In genomic region chr15:79311901-79312553, GRCh38 we compare ENCODE assay signal across 8 cellular contexts. TPM values are rescaled to one million over a fixed set of nuclear protein-coding genes. Genes with fewer than 3 reads are reported as not detected.
DNase-seq lines count a peak whose midpoint lies in the region; ATAC-seq and TF ChIP-seq lines count a peak whose summit lies in the region.

No MANE protein-coding gene starts in this region.

- H3K4me1 Mint-ChIP-seq in activated T-cell treated with anti-CD3 and anti-CD28 coated beads, Interleukin-2, amount 50 U/mL, for 4 hours (ENCODE audit: low read depth): peaks cover 38% of the 10 kb centered on the region
- peaks cover 49% of the 10 kb centered on the region for H3K4me1 Mint-ChIP-seq in activated T-cell treated with anti-CD3 and anti-CD28 coated beads, Interleukin-2, amount 50 U/mL, for 72 hours (ENCODE audit: low read depth)

- H3K36me3 ChIP-seq in tibial artery: peaks cover 33 to 34% (median 34%) of the 10 kb centered on the region in 3 donors

- peak overlapping the region; percentile 66 to 81 for H3K4me3 ChIP-seq in tibial artery

- no peaks in the 10 kb centered on the region for H3K9me3 ChIP-seq in tibial artery

- intact Hi-C loops in tibial artery (cut with DNase I; ENCODE audit: low total_unique reads): loop anchor here (5.0 kb wide), 1 partner anchor 95 kb away; no protein-coding TSS in a partner anchor

- peaks cover 0 to 33% (median 11%) of the 10 kb centered on the region in 4 donors for H3K4me1 ChIP-seq in tibial artery

- TF ChIP-seq CTCF in tibial artery (IDR thresholded peaks at IDR 0.05): no peak

- H3K27me3 Mint-ChIP-seq in activated T-cell treated with anti-CD3 and anti-CD28 coated beads, Interleukin-2, amount 50 U/mL, for 4 hours (ENCODE audit: low read depth): peaks cover 8% of the 10 kb centered on the region
- peaks cover 29% of the 10 kb centered on the region for H3K27me3 Mint-ChIP-seq in activated T-cell treated with anti-CD3 and anti-CD28 coated beads, Interleukin-2, amount 50 U/mL, for 72 hours (ENCODE audit: low read depth)

- peak overlapping the region; percentile 87 for H3K4me3 Mint-ChIP-seq in activated T-cell treated with anti-CD3 and anti-CD28 coated beads, Interleukin-2, amount 50 U/mL, for 4 hours
- peak overlapping the region; percentile 88 to 91 for H3K4me3 Mint-ChIP-seq in activated T-cell treated with anti-CD3 and anti-CD28 coated beads, Interleukin-2, amount 50 U/mL, for 72 hours

- peaks cover 36% of the 10 kb centered on the region for H3K36me3 Mint-ChIP-seq in activated T-cell treated with anti-CD3 and anti-CD28 coated beads, Interleukin-2, amount 50 U/mL, for 4 hours (ENCODE audit: insufficient read depth)
- H3K36me3 Mint-ChIP-seq in activated T-cell treated with anti-CD3 and anti-CD28 coated beads, Interleukin-2, amount 50 U/mL, for 72 hours (ENCODE audit: insufficient read depth in 2 of 2): peaks cover 8 to 16% of the 10 kb centered on the region in 2 donors

- no peak overlapping the region for H3K27ac ChIP-seq in tibial artery

- no peak for DNase-seq in activated T-cell treated with anti-CD3 and anti-CD28 coated beads, Interleukin-2, amount 50 U/mL, for 4 hours
- DNase-seq in activated T-cell treated with anti-CD3 and anti-CD28 coated beads for 4 hours (no peak), iris pigment epithelial cell (ENCODE audit: low read depth) (peak; percentile 8), tibial artery (no peak), NCI-H2029 treated with DMSO at 0.1 percent for 48 hours (lab: John Stamatoyannopoulos, UW) (no peak), SKM-1 (lab: John Stamatoyannopoulos, UW; ENCODE audit: unreplicated experiment) (no peak)
- DNase-seq in activated T-cell treated with anti-CD3 and anti-CD28 coated beads, Interleukin-2, amount 50 U/mL, for 72 hours: no peak

- no peaks in the 10 kb centered on the region for H3K9me3 Mint-ChIP-seq in activated T-cell treated with anti-CD3 and anti-CD28 coated beads, Interleukin-2, amount 50 U/mL, for 4 hours
- no peaks in the 10 kb centered on the region for H3K9me3 Mint-ChIP-seq in activated T-cell treated with anti-CD3 and anti-CD28 coated beads, Interleukin-2, amount 50 U/mL, for 72 hours

- ATAC-seq in activated T-cell treated with anti-CD3 and anti-CD28 coated beads, Interleukin-2, amount 50 U/mL, for 4 hours: no peak
- ATAC-seq in activated T-cell treated with anti-CD3 and anti-CD28 coated beads, Interleukin-2, amount 50 U/mL, for 72 hours (replicated peaks in 1 of 2): no peak
- ATAC-seq in GM18861 (IDR thresholded peaks at IDR 0.05; ENCODE audit: unreplicated experiment): no peak

- no peaks in the 10 kb centered on the region for H3K27me3 ChIP-seq in tibial artery

- H3K27ac Mint-ChIP-seq in activated T-cell treated with anti-CD3 and anti-CD28 coated beads, Interleukin-2, amount 50 U/mL, for 72 hours: peak overlapping the region; percentile 12

RNA-seq across cellular contexts. Expression of gene TMED3, which starts 1.1 kb away (rescaled TPM):
- 10 to 100 TPM; 48.9 to 66.6 (median 57.3) TPM for total RNA-seq in activated T-cell treated with anti-CD3 and anti-CD28 coated beads, Interleukin-2, amount 50 U/mL, for 4 hours
- total RNA-seq in activated T-cell treated with anti-CD3 and anti-CD28 coated beads, Interleukin-2, amount 50 U/mL, for 72 hours: 10 to 100 TPM; 42.2 to 44.8 TPM

RNA-seq across cellular contexts. Expression of gene ANKRD34C, which starts 29.5 kb away (rescaled TPM):
- not detected for total RNA-seq in activated T-cell treated with anti-CD3 and anti-CD28 coated beads, Interleukin-2, amount 50 U/mL, for 4 hours
- not detected for total RNA-seq in activated T-cell treated with anti-CD3 and anti-CD28 coated beads, Interleukin-2, amount 50 U/mL, for 72 hours
